In genomic region chr5:6829150-6829784, GRCh38 we compare ENCODE assay signal across 9 cellular contexts.
DNase-seq lines count a peak whose midpoint lies in the region; ATAC-seq and TF ChIP-seq lines count a peak whose summit lies in the region.
"Had no signal": no experiment of that assay in that cellular context is flagged by ENCODE, and none has a peak within 500 bp of the region (broad histone marks: within the 10 kb centered on the region; RNA-seq: fewer than 3 reads in every experiment).

No MANE protein-coding gene starts in this region.

- no peak for TF ChIP-seq EP300 in esophagus muscularis mucosa (IDR thresholded peaks at IDR 0.05)

- no peaks in the 10 kb centered on the region for H3K36me3 ChIP-seq in esophagus muscularis mucosa
- H3K36me3 ChIP-seq: cardiac muscle cell had no signal

- peaks cover 7 to 13% (median 7%) of the 10 kb centered on the region in 4 donors for H3K4me1 ChIP-seq in esophagus muscularis mucosa

- H3K27me3 ChIP-seq in esophagus muscularis mucosa: peaks cover 0 to 15% (median 0%) of the 10 kb centered on the region in 4 donors
- H3K27me3 ChIP-seq: cardiac muscle cell had no signal

- no peak overlapping the region for H3K27ac ChIP-seq in esophagus muscularis mucosa (replicated peaks in 1 of 4)
- H3K27ac ChIP-seq: cardiac muscle cell had no signal

- H3K4me1 Mint-ChIP-seq in MCF 10A (ENCODE audit: insufficient read depth, unreplicated experiment): no peaks in the 10 kb centered on the region

- intact Hi-C loops in esophagus muscularis mucosa (cut with DNase I) (no loop called here), MCF 10A (cut with micrococcal nuclease) (no loop called here)

- TF ChIP-seq POLR2A in esophagus muscularis mucosa (IDR thresholded peaks at IDR 0.05; ENCODE audit: low read depth): no peak

- WGBS in esophagus muscularis mucosa: 71% methylated on average over 5 of the region's 5 CpGs

- TF ChIP-seq CTCF in GM10266 (IDR thresholded peaks at IDR 0.05; ENCODE audit: control insufficient read depth, insufficient read depth, low read depth, missing control alignments): no peak
- TF ChIP-seq CTCF in esophagus muscularis mucosa (IDR thresholded peaks at IDR 0.05): no peak
- no peak for TF ChIP-seq CTCF in MCF 10A (IDR thresholded peaks at IDR 0.05; ENCODE audit: unreplicated experiment)

- no peak overlapping the region for H3K27ac Mint-ChIP-seq in MCF 10A (ENCODE audit: low read depth, unreplicated experiment)

- peaks cover 7% of the 10 kb centered on the region for H3K9me3 Mint-ChIP-seq in MCF 10A (ENCODE audit: unreplicated experiment)

- no peak overlapping the region for H3K4me3 Mint-ChIP-seq in MCF 10A (ENCODE audit: unreplicated experiment)

- H3K36me3 Mint-ChIP-seq in MCF 10A (ENCODE audit: insufficient read depth, unreplicated experiment): no peaks in the 10 kb centered on the region

- no TSS peak for BruUV-seq in MCF 10A (replicated peaks; lab: Mats Ljungman, UMichigan)

- CTCF ChIA-PET in MCF 10A (lab: Yijun Ruan, JAX): interaction anchor here (0.6 to 1.0 kb wide), 3 partner anchors 9 to 97 kb away, joined by 3 read pairs; no protein-coding TSS in a partner anchor

- POLR2A ChIA-PET in MCF 10A (lab: Yijun Ruan, JAX): interaction anchor here (1.1 kb wide), 1 partner anchor 16 kb away, joined by 5 read pairs; no protein-coding TSS in a partner anchor

- DNase-seq in GM10266 (ENCODE audit: extremely low spot score): peak; percentile 39
- peak; percentile 60 for DNase-seq in esophagus muscularis mucosa (ENCODE audit: extremely low spot score)
- no peak for DNase-seq in AML-193 (lab: John Stamatoyannopoulos, UW)
- DNase-seq in NCI-H1048 (lab: John Stamatoyannopoulos, UW): no peak
- DNase-seq in MCF 10A (ENCODE audit: unreplicated experiment): no peak
- no peak for DNase-seq in NCI-H524 treated with DMSO at 0.1 percent for 48 hours (lab: John Stamatoyannopoulos, UW)

- no peaks in the 10 kb centered on the region for H3K9me3 ChIP-seq in esophagus muscularis mucosa

- ATAC-seq in GM21515 (IDR thresholded peaks at IDR 0.05; ENCODE audit: unreplicated experiment) (peak; percentile 71), HG03575 (IDR thresholded peaks at IDR 0.05; ENCODE audit: extremely low read depth, insufficient number of reproducible peaks, low FRiP score, unreplicated experiment) (peak; percentile 56)

- H3K27me3 Mint-ChIP-seq in MCF 10A (ENCODE audit: insufficient read depth, unreplicated experiment): peaks cover 34% of the 10 kb centered on the region

- no peak overlapping the region for H3K4me3 ChIP-seq in esophagus muscularis mucosa
- H3K4me3 ChIP-seq: cardiac muscle cell had no signal

Comparison
In these comparisons a context has a peak if more than half of its experiments do, and no peak if none do; other contexts are left out.
1. DNase-seq: peak in GM10266 (single experiment) and esophagus muscularis mucosa (single experiment); none in AML-193 (0 of 2), NCI-H1048 (single experiment), MCF 10A (single experiment) and NCI-H524 treated with DMSO at 0.1 percent for 48 hours (single experiment).